Comparison of ENCODE assay signal across 8 cellular contexts in the genomic region with DNA sequence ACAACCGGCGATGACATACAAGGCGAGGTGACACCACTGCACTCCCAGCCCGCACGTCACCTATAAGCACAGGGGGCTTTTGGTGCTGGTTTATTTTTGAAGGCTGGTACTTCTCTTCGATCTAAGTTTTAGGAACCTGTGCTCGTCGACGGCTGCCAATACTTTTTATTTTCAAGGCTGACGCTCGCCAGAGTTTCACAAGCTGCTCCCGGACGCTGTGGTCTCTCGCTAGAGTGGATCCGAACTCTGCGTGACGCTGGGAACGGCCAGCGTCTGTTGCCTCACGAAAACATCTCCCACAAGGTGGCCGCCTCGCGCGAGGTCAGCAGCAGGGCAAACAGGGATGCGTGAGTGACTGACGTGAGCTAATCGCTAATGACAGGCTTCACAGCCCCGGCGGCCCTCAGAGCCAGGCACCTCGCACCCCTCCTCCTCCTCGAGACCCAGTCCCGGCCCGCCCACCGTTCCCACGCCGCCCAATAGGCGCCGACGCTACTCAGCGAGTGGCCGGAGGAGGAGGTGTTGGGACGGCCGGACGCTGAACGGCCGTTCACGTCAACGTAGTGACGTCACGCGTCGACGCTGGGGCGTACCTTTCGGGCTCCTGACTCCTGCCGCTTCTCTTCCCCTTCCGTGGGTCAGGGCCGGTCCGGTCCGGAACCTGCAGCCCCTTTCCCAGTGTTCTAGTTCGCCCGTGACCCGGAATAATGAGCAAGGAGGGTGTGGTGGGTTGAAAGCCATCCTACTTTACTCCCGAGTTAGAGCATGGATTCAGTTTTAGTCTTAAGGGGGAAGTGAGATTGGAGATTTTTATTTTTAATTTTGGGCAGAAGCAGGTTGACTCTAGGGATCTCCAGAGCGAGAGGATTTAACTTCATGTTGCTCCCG. TPM values are rescaled to one million over a fixed set of nuclear protein-coding genes. Genes with fewer than 3 reads are reported as not detected.
DNase-seq lines count a peak whose midpoint lies in the region; ATAC-seq, FAIRE-seq and TF ChIP-seq lines count a peak whose summit lies in the region.

A gene (plus strand): TSS at position 621 of the 888 bp plus-strand sequence. CDS start 15,351 bp downstream, outside the sequence.

- peaks cover 48% of the 10 kb centered on the region for H3K79me2 ChIP-seq in OCI-LY3 (ENCODE audit: low read length)

- no peaks in the 10 kb centered on the region for H3K9me3 ChIP-seq in OCI-LY3 (ENCODE audit: insufficient read depth, low read length)
- no peaks in the 10 kb centered on the region for H3K9me3 ChIP-seq in mesodermal cell (ENCODE audit: control insufficient read depth, low read length)

- H3K27me3 ChIP-seq in OCI-LY3 (ENCODE audit: low read depth, low read length) = no peaks in the 10 kb centered on the region

- H3K4me1 ChIP-seq in OCI-LY3 (ENCODE audit: low read length) (peaks cover 20% of the 10 kb centered on the region), mesodermal cell (ENCODE audit: control insufficient read depth, insufficient read depth, low read length, poor library complexity, severe bottlenecking) (peaks cover 3% of the 10 kb centered on the region)

- peak; percentile 93 for FAIRE-seq in endometrium (lab: Jason Lieb, UNC)

- H3K36me3 ChIP-seq in OCI-LY3 (replicated peaks; ENCODE audit: low read depth, low read length) (no peaks in the 10 kb centered on the region), mesodermal cell (ENCODE audit: control insufficient read depth, insufficient read depth, low read length) (no peaks in the 10 kb centered on the region)

- H2AFZ ChIP-seq in OCI-LY3 (ENCODE audit: low read depth, low read length) = peak within 1 kb of the TSS; percentile 90

- peak; percentile 95 for ATAC-seq in GM21515 (IDR thresholded peaks at IDR 0.05; ENCODE audit: unreplicated experiment)

- peak within 1 kb of the TSS; percentile 94 for H3K4me2 ChIP-seq in OCI-LY3 (ENCODE audit: low read length)

- WGBS in mesodermal cell (ENCODE audit: insufficient coverage in 2 of 2), 2 experiments = 0% methylated on average over 37 to 47 of the region's 66 CpGs

- no peak for TF ChIP-seq CTCF in OCI-LY3 (IDR thresholded peaks at IDR 0.05; ENCODE audit: low read depth, low read length)

- H3K9ac ChIP-seq in OCI-LY3 (ENCODE audit: low read length) = peak within 1 kb of the TSS; percentile 91

- DNase-seq in D341Med (ENCODE audit: low spot score) = peak; percentile 97
- peak; percentile 88 for DNase-seq in HuH-7 (ENCODE audit: low spot score)
- peak; percentile 95 for DNase-seq in activated CD8-positive, alpha-beta memory T cell treated with anti-CD3 and anti-CD28 coated beads, Interleukin-2, amount 50 U/mL, for 48 hours
- peak; percentile 78 to 82 for DNase-seq in stimulated activated CD8-positive, alpha-beta memory T cell treated with anti-CD3 and anti-CD28 coated beads, Interleukin-15, amount 100 ng/mL, for 4 hours (ENCODE audit: low read depth in 2 of 2)

- H3K27ac ChIP-seq in OCI-LY3 (ENCODE audit: low read length) = peak within 1 kb of the TSS; percentile 71
- H3K27ac ChIP-seq in mesodermal cell (ENCODE audit: low read depth, low read length, severe bottlenecking) = peak within 1 kb of the TSS; percentile 95

- H4K20me1 ChIP-seq in OCI-LY3 (ENCODE audit: insufficient read depth, low read length) = peaks cover 9% of the 10 kb centered on the region; the same call in 1 of the 2 replicates

- H3K4me3 ChIP-seq in OCI-LY3 (ENCODE audit: low read length) (peak within 1 kb of the TSS; percentile 83), mesodermal cell (ENCODE audit: extremely low read depth, insufficient read depth, low read length, poor library complexity, severe bottlenecking) (peak within 1 kb of the TSS; percentile 69)

RNA-seq across cellular contexts. Expression of the gene that starts here (rescaled TPM):
- polyA plus RNA-seq in mesodermal cell (2013, experiment 1 of 2) = 42.8 TPM
- 38.4 TPM for polyA plus RNA-seq in mesodermal cell (2013, experiment 2 of 2)

Comparison
In these comparisons a context has a peak if more than half of its experiments do, and no peak if none do; other contexts are left out.
1. Peak in every context shown above with its lines: DNase-seq, ATAC-seq, H3K4me3 ChIP-seq and H3K27ac ChIP-seq.